In the genomic region with DNA sequence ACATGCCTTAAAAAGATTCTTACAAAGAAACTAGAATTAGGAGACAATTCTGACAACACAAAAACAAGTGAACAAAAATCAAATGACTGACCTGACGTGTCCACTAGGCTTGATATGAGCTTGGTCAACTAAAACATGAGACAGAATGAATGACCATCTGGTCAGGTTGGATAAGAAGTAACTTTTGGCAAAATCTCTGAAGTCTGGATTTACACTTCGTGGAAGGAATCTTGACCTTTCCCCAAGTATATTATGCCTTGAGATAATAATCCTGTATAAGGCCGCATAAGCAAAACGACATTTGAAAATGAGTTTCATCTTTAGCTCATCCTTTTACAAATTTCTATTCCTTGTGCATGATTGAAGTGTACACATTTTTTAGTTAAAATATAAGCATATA, we compare ENCODE assay signal across 1 cellular context.
TF ChIP-seq lines count a peak whose summit lies in the region.

No MANE protein-coding gene starts in this region.

TF ChIP-seq in K562, 482 proteins besides CTCF, POLR2A, EP300 and RAD21 (continued from another document and continues in another):
- TF ChIP-seq, protein P1, sequence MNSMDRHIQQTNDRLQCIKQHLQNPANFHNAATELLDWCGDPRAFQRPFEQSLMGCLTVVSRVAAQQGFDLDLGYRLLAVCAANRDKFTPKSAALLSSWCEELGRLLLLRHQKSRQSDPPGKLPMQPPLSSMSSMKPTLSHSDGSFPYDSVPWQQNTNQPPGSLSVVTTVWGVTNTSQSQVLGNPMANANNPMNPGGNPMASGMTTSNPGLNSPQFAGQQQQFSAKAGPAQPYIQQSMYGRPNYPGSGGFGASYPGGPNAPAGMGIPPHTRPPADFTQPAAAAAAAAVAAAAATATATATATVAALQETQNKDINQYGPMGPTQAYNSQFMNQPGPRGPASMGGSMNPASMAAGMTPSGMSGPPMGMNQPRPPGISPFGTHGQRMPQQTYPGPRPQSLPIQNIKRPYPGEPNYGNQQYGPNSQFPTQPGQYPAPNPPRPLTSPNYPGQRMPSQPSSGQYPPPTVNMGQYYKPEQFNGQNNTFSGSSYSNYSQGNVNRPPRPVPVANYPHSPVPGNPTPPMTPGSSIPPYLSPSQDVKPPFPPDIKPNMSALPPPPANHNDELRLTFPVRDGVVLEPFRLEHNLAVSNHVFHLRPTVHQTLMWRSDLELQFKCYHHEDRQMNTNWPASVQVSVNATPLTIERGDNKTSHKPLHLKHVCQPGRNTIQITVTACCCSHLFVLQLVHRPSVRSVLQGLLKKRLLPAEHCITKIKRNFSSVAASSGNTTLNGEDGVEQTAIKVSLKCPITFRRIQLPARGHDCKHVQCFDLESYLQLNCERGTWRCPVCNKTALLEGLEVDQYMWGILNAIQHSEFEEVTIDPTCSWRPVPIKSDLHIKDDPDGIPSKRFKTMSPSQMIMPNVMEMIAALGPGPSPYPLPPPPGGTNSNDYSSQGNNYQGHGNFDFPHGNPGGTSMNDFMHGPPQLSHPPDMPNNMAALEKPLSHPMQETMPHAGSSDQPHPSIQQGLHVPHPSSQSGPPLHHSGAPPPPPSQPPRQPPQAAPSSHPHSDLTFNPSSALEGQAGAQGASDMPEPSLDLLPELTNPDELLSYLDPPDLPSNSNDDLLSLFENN (IDR thresholded peaks at IDR 0.05; ENCODE audit: low read depth in 2 of 2, low read length in 2 of 2), result no peak
- TF ChIP-seq SMARCB1 (IDR thresholded peaks at IDR 0.05; ENCODE audit: insufficient read length, low read depth) (no peak), SOX6 (IDR thresholded peaks at IDR 0.05) (peak; percentile 58), ELF2 (CRISPR knock-in tag; IDR thresholded peaks at IDR 0.05) (no peak), HNRNPUL1 (IDR thresholded peaks at IDR 0.05; ENCODE audit: low read length) (no peak), HDAC1 (IDR thresholded peaks at IDR 0.05) (peak in 1 of 2 experiments; percentile 94; a peak in 2 of 4 replicates), TAF1 (IDR thresholded peaks at IDR 0.05; ENCODE audit: control insufficient read depth, extremely low read depth, insufficient read depth, low read length, severe bottlenecking) (no peak), CREB5 (CRISPR knock-in tag; IDR thresholded peaks at IDR 0.05) (no peak), CREBBP (IDR thresholded peaks at IDR 0.05; ENCODE audit: low read depth, low read length) (no peak), RFX1 (IDR thresholded peaks at IDR 0.05) (no peak), ETS1 (conservative IDR thresholded peaks at IDR 0.05; ENCODE audit: control insufficient read depth, low read depth, low read length) (no peak), TEAD4 (IDR thresholded peaks at IDR 0.05; ENCODE audit: low read length) (peak; percentile 68; the same call in 1 of the 2 replicates), TEAD4 (CRISPR knock-in tag; IDR thresholded peaks at IDR 0.05; ENCODE audit: borderline replicate concordance) (no peak), TAL1 (IDR thresholded peaks at IDR 0.05) (peak; percentile 78), TCF3 (CRISPR knock-in tag; IDR thresholded peaks at IDR 0.05) (peak; percentile 75), JUND (IDR thresholded peaks at IDR 0.05; ENCODE audit: borderline replicate concordance, low read depth, low read length) (no peak), JUND (tag; IDR thresholded peaks at IDR 0.05; ENCODE audit: borderline replicate concordance, low read depth, low read length) (no peak), ID3 (CRISPR knock-in tag; IDR thresholded peaks at IDR 0.05) (no peak), ID3 (tag; IDR thresholded peaks at IDR 0.05) (peak; percentile 76; the same call in 1 of the 2 replicates), XRCC4 (IDR thresholded peaks at IDR 0.05; ENCODE audit: extremely low read depth, insufficient read depth, insufficient read length) (no peak), RFX7 (CRISPR knock-in tag; IDR thresholded peaks at IDR 0.05) (no peak), FOXA3 (CRISPR knock-in tag; conservative IDR thresholded peaks at IDR 0.05 in 1 of 2, IDR thresholded peaks at IDR 0.05 in 1 of 2) (no peak), ZNF324 (CRISPR knock-in tag; IDR thresholded peaks at IDR 0.05) (no peak), SFPQ (IDR thresholded peaks at IDR 0.05; ENCODE audit: low read depth, low read length) (no peak), CBFA2T3 (IDR thresholded peaks at IDR 0.05) (peak; percentile 78), ZNF124 (CRISPR knock-in tag; IDR thresholded peaks at IDR 0.05) (no peak), PKNOX1 (IDR thresholded peaks at IDR 0.05) (peak; percentile 34; the same call in 1 of the 2 replicates), BRF1 (IDR thresholded peaks at IDR 0.05; ENCODE audit: borderline replicate concordance, extremely low read depth, insufficient read length) (no peak), SMAD4 (CRISPR knock-in tag; conservative IDR thresholded peaks at IDR 0.05) (peak; percentile 57), TFAM (CRISPR knock-in tag; conservative IDR thresholded peaks at IDR 0.05) (no peak), ARID1B (IDR thresholded peaks at IDR 0.05) (peak; percentile 78), KDM2B (CRISPR knock-in tag; IDR thresholded peaks at IDR 0.05) (no peak), ZBTB1 (CRISPR knock-in tag; IDR thresholded peaks at IDR 0.05; ENCODE audit: borderline replicate concordance, low read depth) (no peak), ZNF79 (CRISPR knock-in tag; IDR thresholded peaks at IDR 0.05; ENCODE audit: low read depth) (no peak), NRF1 (conservative IDR thresholded peaks at IDR 0.05 in 1 of 2, IDR thresholded peaks at IDR 0.05 in 1 of 2) (no peak), FOSL1 (tag; conservative IDR thresholded peaks at IDR 0.05) (0 out of 2 replicates have a peak, but pooled peaks have one; percentile 17), CHD1 (IDR thresholded peaks at IDR 0.05; ENCODE audit: low read length) (no peak), ZBTB26 (CRISPR knock-in tag; IDR thresholded peaks at IDR 0.05) (no peak), JUNB (CRISPR knock-in tag; conservative IDR thresholded peaks at IDR 0.05) (no peak)
- TF ChIP-seq, protein P2, sequence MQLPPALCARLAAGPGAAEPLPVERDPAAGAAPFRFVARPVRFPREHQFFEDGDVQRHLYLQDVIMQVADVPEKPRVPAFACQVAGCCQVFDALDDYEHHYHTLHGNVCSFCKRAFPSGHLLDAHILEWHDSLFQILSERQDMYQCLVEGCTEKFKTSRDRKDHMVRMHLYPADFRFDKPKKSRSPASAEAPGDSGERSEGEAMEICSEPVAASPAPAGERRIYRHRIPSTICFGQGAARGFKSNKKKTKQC (CRISPR knock-in tag; IDR thresholded peaks at IDR 0.05), result no peak
- TF ChIP-seq, protein P3, sequence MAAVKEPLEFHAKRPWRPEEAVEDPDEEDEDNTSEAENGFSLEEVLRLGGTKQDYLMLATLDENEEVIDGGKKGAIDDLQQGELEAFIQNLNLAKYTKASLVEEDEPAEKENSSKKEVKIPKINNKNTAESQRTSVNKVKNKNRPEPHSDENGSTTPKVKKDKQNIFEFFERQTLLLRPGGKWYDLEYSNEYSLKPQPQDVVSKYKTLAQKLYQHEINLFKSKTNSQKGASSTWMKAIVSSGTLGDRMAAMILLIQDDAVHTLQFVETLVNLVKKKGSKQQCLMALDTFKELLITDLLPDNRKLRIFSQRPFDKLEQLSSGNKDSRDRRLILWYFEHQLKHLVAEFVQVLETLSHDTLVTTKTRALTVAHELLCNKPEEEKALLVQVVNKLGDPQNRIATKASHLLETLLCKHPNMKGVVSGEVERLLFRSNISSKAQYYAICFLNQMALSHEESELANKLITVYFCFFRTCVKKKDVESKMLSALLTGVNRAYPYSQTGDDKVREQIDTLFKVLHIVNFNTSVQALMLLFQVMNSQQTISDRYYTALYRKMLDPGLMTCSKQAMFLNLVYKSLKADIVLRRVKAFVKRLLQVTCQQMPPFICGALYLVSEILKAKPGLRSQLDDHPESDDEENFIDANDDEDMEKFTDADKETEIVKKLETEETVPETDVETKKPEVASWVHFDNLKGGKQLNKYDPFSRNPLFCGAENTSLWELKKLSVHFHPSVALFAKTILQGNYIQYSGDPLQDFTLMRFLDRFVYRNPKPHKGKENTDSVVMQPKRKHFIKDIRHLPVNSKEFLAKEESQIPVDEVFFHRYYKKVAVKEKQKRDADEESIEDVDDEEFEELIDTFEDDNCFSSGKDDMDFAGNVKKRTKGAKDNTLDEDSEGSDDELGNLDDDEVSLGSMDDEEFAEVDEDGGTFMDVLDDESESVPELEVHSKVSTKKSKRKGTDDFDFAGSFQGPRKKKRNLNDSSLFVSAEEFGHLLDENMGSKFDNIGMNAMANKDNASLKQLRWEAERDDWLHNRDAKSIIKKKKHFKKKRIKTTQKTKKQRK (IDR thresholded peaks at IDR 0.05; ENCODE audit: borderline replicate concordance, low read depth, low read length), result no peak
- TF ChIP-seq, protein P4, sequence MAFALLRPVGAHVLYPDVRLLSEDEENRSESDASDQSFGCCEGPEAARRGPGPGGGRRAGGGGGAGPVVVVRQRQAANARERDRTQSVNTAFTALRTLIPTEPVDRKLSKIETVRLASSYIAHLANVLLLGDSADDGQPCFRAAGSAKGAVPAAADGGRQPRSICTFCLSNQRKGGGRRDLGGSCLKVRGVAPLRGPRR (CRISPR knock-in tag; IDR thresholded peaks at IDR 0.05), result no peak
- TF ChIP-seq, protein P5, sequence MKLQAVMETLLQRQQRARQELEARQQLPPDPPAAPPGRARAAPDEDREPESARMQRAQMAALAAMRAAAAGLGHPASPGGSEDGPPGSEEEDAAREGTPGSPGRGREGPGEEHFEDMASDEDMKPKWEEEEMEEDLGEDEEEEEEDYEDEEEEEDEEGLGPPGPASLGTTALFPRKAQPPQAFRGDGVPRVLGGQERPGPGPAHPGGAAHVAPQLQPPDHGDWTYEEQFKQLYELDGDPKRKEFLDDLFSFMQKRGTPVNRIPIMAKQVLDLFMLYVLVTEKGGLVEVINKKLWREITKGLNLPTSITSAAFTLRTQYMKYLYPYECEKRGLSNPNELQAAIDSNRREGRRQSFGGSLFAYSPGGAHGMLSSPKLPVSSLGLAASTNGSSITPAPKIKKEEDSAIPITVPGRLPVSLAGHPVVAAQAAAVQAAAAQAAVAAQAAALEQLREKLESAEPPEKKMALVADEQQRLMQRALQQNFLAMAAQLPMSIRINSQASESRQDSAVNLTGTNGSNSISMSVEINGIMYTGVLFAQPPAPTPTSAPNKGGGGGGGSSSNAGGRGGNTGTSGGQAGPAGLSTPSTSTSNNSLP (IDR thresholded peaks at IDR 0.05; ENCODE audit: borderline replicate concordance, low read depth, low read length), result no peak
